Comparison of ENCODE assay signal across 23 cellular contexts in the genomic region with DNA sequence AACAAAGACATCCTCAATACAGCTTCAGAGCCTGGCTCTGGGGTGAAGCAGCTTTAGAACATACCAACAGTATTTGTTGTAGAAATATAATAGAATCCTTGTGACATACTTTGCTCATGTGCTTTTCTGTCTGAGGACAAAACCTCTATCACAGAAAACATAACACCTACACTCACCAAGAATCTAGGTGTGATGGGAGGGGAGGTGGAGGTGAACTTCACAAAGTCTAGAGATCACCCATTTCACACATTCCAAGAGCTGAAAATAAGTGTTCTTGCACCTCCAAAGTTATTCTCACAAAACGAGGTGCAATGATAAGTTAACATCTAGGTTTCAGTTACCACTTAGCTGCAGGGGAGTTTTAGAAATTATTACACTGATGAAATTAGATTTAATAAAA.
"Had no signal": no experiment of that assay in that cellular context is flagged by ENCODE, and none has a peak within 500 bp of the region (broad histone marks: within the 10 kb centered on the region; RNA-seq: fewer than 3 reads in every experiment).

No MANE protein-coding gene starts in this region.

- H3K36me3 ChIP-seq: SJSA1 had no signal

- ATAC-seq: K562 had no signal

- H3K9ac ChIP-seq: KMS-11 had no signal

- H3K27me3 Mint-ChIP-seq: IgD-negative memory B cell had no signal

- H3K4me3 ChIP-seq: K562, SJSA1, SK-N-MC had no signal

- H3K4me3 Mint-ChIP-seq: IgD-negative memory B cell had no signal

- H3K4me1 ChIP-seq: SJSA1 had no signal

- H3K27ac Mint-ChIP-seq: IgD-negative memory B cell had no signal

- H3K4me2 ChIP-seq: KMS-11 had no signal

- H3K27ac ChIP-seq: HL-60, KMS-11, SJSA1, SK-N-MC had no signal

- DNase-seq: Kasumi-1, MM.1S, NCI-H1092, NCI-H1105 treated with DMSO at 0.1 percent for 48 hours, NCI-H1417 treated with DMSO at 0.1 percent for 48 hours, NCI-H146, NCI-H1694 treated with DMSO at 0.1 percent for 48 hours, NCI-H1930, NCI-H2081, NCI-H2107, NCI-H2227 treated with DMSO at 0.1 percent for 48 hours, NCI-H524, NCI-H526 treated with DMSO at 0.1 percent for 48 hours, NCI-H748 treated with DMSO at 0.1 percent for 48 hours, Right ventricle myocardium superior, RPMI8226, SIG-M5 had no signal
